8 cellular contexts compared by ENCODE assay signal in the genomic region with DNA sequence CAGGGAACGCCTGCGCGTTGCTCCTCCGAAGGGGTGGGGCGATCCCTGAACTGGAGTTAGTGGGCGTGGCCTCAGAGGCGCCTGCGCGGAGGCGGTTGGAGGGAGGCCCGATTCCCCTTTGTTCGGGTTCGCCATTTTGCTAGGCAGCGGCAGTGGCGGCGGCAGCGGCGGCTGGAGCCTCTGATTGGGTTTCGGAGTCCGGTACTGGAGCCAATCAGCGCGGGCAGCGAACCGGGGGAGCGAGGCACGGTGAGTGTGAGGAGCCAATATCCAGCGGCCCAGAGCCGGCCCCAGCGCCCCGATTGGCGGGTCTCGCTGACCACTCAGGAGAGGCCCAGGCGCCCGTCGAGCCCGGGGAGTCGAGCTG.
DNase-seq lines count a peak whose midpoint lies in the region; ATAC-seq and TF ChIP-seq lines count a peak whose summit lies in the region.

A gene (plus strand): TSS at position 139 of the 367 bp plus-strand sequence. CDS start 6,116 bp downstream, outside the sequence.

- no peaks in the 10 kb centered on the region for H3K27me3 ChIP-seq in neutrophil

- H3K4me3 ChIP-seq in foreskin fibroblast (ENCODE audit: low read depth in 1 of 2, low read length in 2 of 2) (peak within 1 kb of the TSS; percentile 88 to 97), neutrophil (ENCODE audit: low read depth in 1 of 2, low read length in 1 of 2) (peak within 1 kb of the TSS; percentile 94 to 95)

- peak within 1 kb of the TSS; percentile 98 for H3K27ac ChIP-seq in neutrophil

- ATAC-seq in HG02798 (IDR thresholded peaks at IDR 0.05; ENCODE audit: poor library complexity, unreplicated experiment): peak; percentile 67

- no peaks in the 10 kb centered on the region for H3K9me3 ChIP-seq in neutrophil

- peaks cover 42 to 43% of the 10 kb centered on the region in 2 experiments for H3K4me1 ChIP-seq in neutrophil (ENCODE audit: control insufficient read depth in 1 of 2, insufficient read depth in 1 of 2, low read depth in 1 of 2, low read length in 1 of 2)

- TF ChIP-seq CTCF in foreskin fibroblast (IDR thresholded peaks at IDR 0.05; ENCODE audit: low read depth, low read length): no peak
- no peak for TF ChIP-seq CTCF in neutrophil (IDR thresholded peaks at IDR 0.05)

- DNase-seq in activated T-cell treated with anti-CD3 and anti-CD28 coated beads for 1 hour (ENCODE audit: low read depth): peak; percentile 100
- no peak for DNase-seq in activated T-cell treated with anti-CD3 and anti-CD28 coated beads for 4 hours
- peak; percentile 100 for DNase-seq in NCI-H774 (lab: John Stamatoyannopoulos, UW)
- DNase-seq in activated T-helper 9 cell treated with anti-CD3 and anti-CD28 coated beads, Interleukin-2, amount 50 U/mL, for 16 hours (ENCODE audit: low read depth): peak; percentile 100
- peak in 1 of 2 donors; percentile 98 for DNase-seq in foreskin fibroblast
- no peak for DNase-seq in NCI-H524 treated with DMSO at 0.1 percent for 48 hours (lab: John Stamatoyannopoulos, UW)

- no peaks in the 10 kb centered on the region for H3K36me3 ChIP-seq in neutrophil

Comparison
In these comparisons a context has a peak if more than half of its experiments do, and no peak if none do; other contexts are left out.
1. DNase-seq: peak in activated T-cell treated with anti-CD3 and anti-CD28 coated beads for 1 hour (single experiment), NCI-H774 (single experiment) and activated T-helper 9 cell treated with anti-CD3 and anti-CD28 coated beads, Interleukin-2, amount 50 U/mL, for 16 hours (single experiment); none in activated T-cell treated with anti-CD3 and anti-CD28 coated beads for 4 hours (single experiment) and NCI-H524 treated with DMSO at 0.1 percent for 48 hours (single experiment).